8 cellular contexts compared by ENCODE assay signal in genomic region chr10:104231784-104232612, GRCh38. TPM values are rescaled to one million over a fixed set of nuclear protein-coding genes. Genes with fewer than 3 reads are reported as not detected.
DNase-seq lines count a peak whose midpoint lies in the region; ATAC-seq and TF ChIP-seq lines count a peak whose summit lies in the region.

CFAP43 (minus strand) TSS chr10:104232364; CDS start chr10:104232246, 118 bp downstream.

- H3K4me1 Mint-ChIP-seq in naive thymus-derived CD8-positive, alpha-beta T cell: peaks cover 5 to 17% (median 12%) of the 10 kb centered on the region in 4 donors
- peaks cover 12% of the 10 kb centered on the region for H3K4me1 Mint-ChIP-seq in stimulated activated memory B cell treated with anti-CD40 and anti-IgM and Interleukin-4, amounts not matched to agents 10 μg/mL and 1 μg/mL and 100 μg/mL, for 72 hours

- H3K27ac Mint-ChIP-seq in naive thymus-derived CD8-positive, alpha-beta T cell: peak within 1 kb of the TSS; percentile 48 to 96 (median 92)
- H3K27ac Mint-ChIP-seq in stimulated activated memory B cell treated with anti-CD40 and anti-IgM and Interleukin-4, amounts not matched to agents 10 μg/mL and 1 μg/mL and 100 μg/mL, for 72 hours: peak within 1 kb of the TSS; percentile 70

- ATAC-seq in naive thymus-derived CD8-positive, alpha-beta T cell: peak; percentile 97 to 99
- peak; percentile 100 for ATAC-seq in stimulated activated memory B cell treated with anti-CD40 and anti-IgM and Interleukin-4, amounts not matched to agents 10 μg/mL and 1 μg/mL and 100 μg/mL, for 72 hours

- peak; percentile 76 for DNase-seq in DMS79 (lab: John Stamatoyannopoulos, UW)
- DNase-seq in GOT3 (lab: John Stamatoyannopoulos, UW): peak; percentile 84
- DNase-seq in LNCaP clone FGC (ENCODE audit: low read depth): peak; percentile 88
- DNase-seq in SHP77 (lab: John Stamatoyannopoulos, UW): peak; percentile 93 to 94
- DNase-seq in activated effector memory CD4-positive, alpha-beta T cell treated with anti-CD3 and anti-CD28 coated beads, Interleukin-2, amount 50 U/mL, for 16 hours: peak; percentile 99
- peak; percentile 95 for DNase-seq in fibroblast of pulmonary artery (ENCODE audit: low read depth)
- peak; percentile 98 to 100 (median 99) for DNase-seq in naive thymus-derived CD8-positive, alpha-beta T cell

- no peak for TF ChIP-seq CTCF in LNCaP clone FGC (IDR thresholded peaks at IDR 0.05; ENCODE audit: control insufficient read depth, extremely low read depth, insufficient read depth)
- TF ChIP-seq CTCF in fibroblast of pulmonary artery (IDR thresholded peaks at IDR 0.05; ENCODE audit: low read length, missing control alignments): no peak

- no peaks in the 10 kb centered on the region for H3K36me3 Mint-ChIP-seq in naive thymus-derived CD8-positive, alpha-beta T cell
- no peaks in the 10 kb centered on the region for H3K36me3 Mint-ChIP-seq in stimulated activated memory B cell treated with anti-CD40 and anti-IgM and Interleukin-4, amounts not matched to agents 10 μg/mL and 1 μg/mL and 100 μg/mL, for 72 hours

- H3K4me3 ChIP-seq in LNCaP clone FGC (ENCODE audit: low read depth, low read length) (peak within 1 kb of the TSS; percentile 79), fibroblast of pulmonary artery (replicated peaks; ENCODE audit: low read depth, low read length) (peak within 1 kb of the TSS; percentile 86)

- peaks cover 0 to 16% (median 10%) of the 10 kb centered on the region in 5 donors for H3K27me3 Mint-ChIP-seq in naive thymus-derived CD8-positive, alpha-beta T cell
- H3K27me3 Mint-ChIP-seq in stimulated activated memory B cell treated with anti-CD40 and anti-IgM and Interleukin-4, amounts not matched to agents 10 μg/mL and 1 μg/mL and 100 μg/mL, for 72 hours: peaks cover 25% of the 10 kb centered on the region

- POLR2A ChIA-PET in naive thymus-derived CD8-positive, alpha-beta T cell (lab: Charles Lee): interaction anchor here (1.4 kb wide), 1 partner anchor 110 kb away, joined by 6 read pairs; the partner anchor contains the start of gene SFR1

- H3K4me3 Mint-ChIP-seq in naive thymus-derived CD8-positive, alpha-beta T cell: peak within 1 kb of the TSS; percentile 85 to 93 (median 90)
- H3K4me3 Mint-ChIP-seq in stimulated activated memory B cell treated with anti-CD40 and anti-IgM and Interleukin-4, amounts not matched to agents 10 μg/mL and 1 μg/mL and 100 μg/mL, for 72 hours: peak within 1 kb of the TSS; percentile 93

- H3K9me3 Mint-ChIP-seq in naive thymus-derived CD8-positive, alpha-beta T cell: peaks cover 0 to 11% (median 5%) of the 10 kb centered on the region in 9 donors
- H3K9me3 Mint-ChIP-seq in stimulated activated memory B cell treated with anti-CD40 and anti-IgM and Interleukin-4, amounts not matched to agents 10 μg/mL and 1 μg/mL and 100 μg/mL, for 72 hours: peaks cover 7% of the 10 kb centered on the region

RNA-seq across cellular contexts. Expression of gene CFAP43, which starts in this region (rescaled TPM):
- under 1 TPM; 0.16 to 0.39 TPM for total RNA-seq in naive thymus-derived CD8-positive, alpha-beta T cell
- polyA plus RNA-seq in naive thymus-derived CD8-positive, alpha-beta T cell: not detected

Comparison
In these comparisons a context has a peak if more than half of its experiments do, and no peak if none do; other contexts are left out.
1. Peak in every context shown above with its lines: DNase-seq, ATAC-seq and H3K4me3 ChIP-seq.
2. Peak in DNase-seq and ATAC-seq in naive thymus-derived CD8-positive, alpha-beta T cell; RNA of the gene not detected or under 1 TPM.